In genomic region chr7:22934023-22934422, GRCh38 we compare ENCODE assay signal across 23 cellular contexts.
A peak's percentile ranks its signal among the peaks of the same experiment; 100 is the strongest.
DNase-seq lines count a peak whose midpoint lies in the region; ATAC-seq, FAIRE-seq and TF ChIP-seq lines count a peak whose summit lies in the region.
"Had no signal": no experiment of that assay in that cellular context is flagged by ENCODE, and none has a peak within 500 bp of the region (broad histone marks: within the 10 kb centered on the region; RNA-seq: fewer than 3 reads in every experiment).

No MANE protein-coding gene starts in this region.

- H3K4me1 Mint-ChIP-seq in endothelial cell (ENCODE audit: unreplicated experiment), result peaks cover 30% of the 10 kb centered on the region
- H3K4me1 Mint-ChIP-seq: activated CD4-positive, alpha-beta T cell treated with anti-CD3 and anti-CD28 coated beads, Interleukin-2, amount 10 ng/mL, durations not matched to agents 7 days and 5 days had no signal

- H3K36me3 ChIP-seq in left lung (no peaks in the 10 kb centered on the region), smooth muscle cell (ENCODE audit: low read depth) (no peaks in the 10 kb centered on the region)
- H3K36me3 ChIP-seq: adrenal gland, prostate gland had no signal

- FAIRE-seq in GM19239 (lab: Jason Lieb, UNC) (peak; percentile 14), GM12891 (lab: Jason Lieb, UNC) (no peak)
- FAIRE-seq: GM18507, HTR-8/SVneo had no signal

- H3K27ac ChIP-seq in left lung, result no peak overlapping the region
- H3K27ac ChIP-seq in smooth muscle cell (ENCODE audit: low read depth), result peak overlapping the region; percentile 72
- H3K27ac ChIP-seq: dorsolateral prefrontal cortex, prostate gland had no signal

- H3K4me3 ChIP-seq in left lung, result no peak overlapping the region
- H3K4me3 ChIP-seq in smooth muscle cell, result no peak overlapping the region
- H3K4me3 ChIP-seq in foreskin fibroblast (ENCODE audit: low read depth in 1 of 2, low read length in 2 of 2), result no peak overlapping the region
- H3K4me3 ChIP-seq: adrenal gland, dorsolateral prefrontal cortex, heart right ventricle, prostate gland had no signal

- H4K20me1 ChIP-seq in smooth muscle cell (ENCODE audit: low read depth), result no peaks in the 10 kb centered on the region

- intact Hi-C loops in left lung (cut with DNase I), result no loop called here

- H3F3A ChIP-seq in smooth muscle cell (ENCODE audit: low read depth), result peaks cover 11% of the 10 kb centered on the region

- peaks cover 4% of the 10 kb centered on the region for H3K36me3 Mint-ChIP-seq in endothelial cell (ENCODE audit: low read depth, unreplicated experiment)

- peaks cover 1% of the 10 kb centered on the region for H3K27me3 Mint-ChIP-seq in endothelial cell (ENCODE audit: unreplicated experiment)

- no peak for DNase-seq in GM19239 (ENCODE audit: insufficient read length, low spot score)
- no peak for DNase-seq in endothelial cell (ENCODE audit: low spot score)
- no peak for DNase-seq in left lung
- DNase-seq in smooth muscle cell (lab: John Stamatoyannopoulos, UW; ENCODE audit: unreplicated experiment), result no peak
- DNase-seq in SHP77 treated with DMSO at 0.1 percent for 48 hours (lab: John Stamatoyannopoulos, UW), result no peak
- no peak for DNase-seq in GM12891 (ENCODE audit: insufficient read length, low spot score)
- no peak for DNase-seq in foreskin fibroblast
- DNase-seq: activated CD4-positive, alpha-beta T cell treated with anti-CD3 and anti-CD28 coated beads, Interleukin-2, amount 10 ng/mL, durations not matched to agents 7 days and 5 days; activated gamma-delta T cell; adrenal gland; central memory CD4-positive, alpha-beta T cell; dorsolateral prefrontal cortex; heart right ventricle; NCI-H2107; NCI-H524 treated with DMSO at 0.1 percent for 48 hours; stimulated activated CD4-positive, alpha-beta T cell treated with anti-CD3 and anti-CD28 coated beads, Interleukin-12 subunit alpha, Interleukin-12 subunit beta, amount 100 ng/mL, for 4 hours; stimulated activated CD8-positive, alpha-beta memory T cell treated with anti-CD3 and anti-CD28 coated beads, Interleukin-4, amount 100 ng/mL, for 48 hours; substantia nigra had no signal

- no peaks in the 10 kb centered on the region for H3K79me2 ChIP-seq in smooth muscle cell (ENCODE audit: low read depth)

- H3K9me3 Mint-ChIP-seq in endothelial cell (ENCODE audit: unreplicated experiment), result no peaks in the 10 kb centered on the region

- TF ChIP-seq CTCF in endothelial cell (IDR thresholded peaks at IDR 0.05; ENCODE audit: unreplicated experiment) (no peak), left lung (IDR thresholded peaks at IDR 0.05) (no peak), smooth muscle cell (IDR thresholded peaks at IDR 0.05; ENCODE audit: borderline replicate concordance, insufficient read depth, poor library complexity, severe bottlenecking) (no peak), foreskin fibroblast (IDR thresholded peaks at IDR 0.05; ENCODE audit: low read depth, low read length) (no peak)

- H3K27me3 ChIP-seq in left lung, result no peaks in the 10 kb centered on the region
- no peaks in the 10 kb centered on the region for H3K27me3 ChIP-seq in smooth muscle cell (ENCODE audit: low read depth)
- H3K27me3 ChIP-seq: adrenal gland, dorsolateral prefrontal cortex, heart right ventricle had no signal

- H3K9me3 ChIP-seq in left lung (peaks cover 0 to 5% of the 10 kb centered on the region in 2 donors), smooth muscle cell (replicated peaks; ENCODE audit: low read depth) (no peaks in the 10 kb centered on the region)
- H3K9me3 ChIP-seq: adrenal gland, prostate gland had no signal

- no peak overlapping the region for H2AFZ ChIP-seq in smooth muscle cell (ENCODE audit: low read depth)

- TF ChIP-seq POLR2A in GM12891 (IDR thresholded peaks at IDR 0.05; ENCODE audit: low read depth, low read length), result no peak

- peak; percentile 58 for ATAC-seq in left lung
- ATAC-seq in GM21515 (IDR thresholded peaks at IDR 0.05; ENCODE audit: unreplicated experiment), result no peak
- ATAC-seq: esophagus mucosa had no signal

- WGBS in smooth muscle cell (ENCODE audit: low lambda C conversion rate), result 65% methylated on average over 2 of the region's 2 CpGs

- peak overlapping the region; percentile 50 for H3K4me2 ChIP-seq in smooth muscle cell

- H3K9ac ChIP-seq in smooth muscle cell (ENCODE audit: low read depth), result no peak overlapping the region

- H3K4me1 ChIP-seq in left lung, result peaks cover 0 to 4% of the 10 kb centered on the region in 2 donors
- peaks cover 14% of the 10 kb centered on the region for H3K4me1 ChIP-seq in smooth muscle cell (ENCODE audit: low read depth)
- H3K4me1 ChIP-seq: adrenal gland, prostate gland had no signal

- peak overlapping the region; percentile 15 for H3K27ac Mint-ChIP-seq in endothelial cell (ENCODE audit: unreplicated experiment)
- H3K27ac Mint-ChIP-seq: activated CD4-positive, alpha-beta T cell treated with anti-CD3 and anti-CD28 coated beads, Interleukin-2, amount 10 ng/mL, durations not matched to agents 7 days and 5 days had no signal

- no peak overlapping the region for H3K4me3 Mint-ChIP-seq in endothelial cell (ENCODE audit: unreplicated experiment)
- H3K4me3 Mint-ChIP-seq: activated CD4-positive, alpha-beta T cell treated with anti-CD3 and anti-CD28 coated beads, Interleukin-2, amount 10 ng/mL, durations not matched to agents 7 days and 5 days had no signal

TF ChIP-seq in GM12891, 5 proteins besides CTCF, POLR2A, EP300 and RAD21:
- TF ChIP-seq PAX5 (IDR thresholded peaks at IDR 0.05; ENCODE audit: insufficient read depth, low read length, severe bottlenecking) (no peak), TAF1 (IDR thresholded peaks at IDR 0.05; ENCODE audit: low read depth, low read length) (no peak), POU2F2 (IDR thresholded peaks at IDR 0.05; ENCODE audit: low read depth, low read length) (no peak), SPI1 (IDR thresholded peaks at IDR 0.05; ENCODE audit: low read depth, low read length) (no peak), POLR2AphosphoS5 (IDR thresholded peaks at IDR 0.05; ENCODE audit: low read depth, low read length) (no peak)
